In genomic region chr5:144156767-144157171, GRCh38 we compare ENCODE assay signal across 19 cellular contexts. TPM values are rescaled to one million over a fixed set of nuclear protein-coding genes. Genes with fewer than 3 reads are reported as not detected.
DNase-seq lines count a peak whose midpoint lies in the region; ATAC-seq and TF ChIP-seq lines count a peak whose summit lies in the region.
"Had no signal": no experiment of that assay in that cellular context is flagged by ENCODE, and none has a peak within 500 bp of the region (broad histone marks: within the 10 kb centered on the region; RNA-seq: fewer than 3 reads in every experiment).

No MANE protein-coding gene starts in this region.

- no peak overlapping the region for H4K91ac ChIP-seq in IMR-90 (ENCODE audit: insufficient read depth, low read depth, low read length)

- no TSS peak for BruUV-seq in IMR-90 (replicated peaks; lab: Mats Ljungman, UMichigan)

- no peaks in the 10 kb centered on the region for H3K27me3 Mint-ChIP-seq in CD4-positive, CD25-positive, alpha-beta regulatory T cell
- H3K27me3 Mint-ChIP-seq in chondrocyte (ENCODE audit: low read depth), result no peaks in the 10 kb centered on the region
- H3K27me3 Mint-ChIP-seq: activated CD4-positive, alpha-beta memory T cell treated with anti-CD3 and anti-CD28 coated beads for 36 hours; IgD-negative memory B cell had no signal

- WGBS in IMR-90 (ENCODE audit: extremely low coverage in 2 of 2, insufficient read length in 1 of 2), 2 experiments, result no CpG with 5 or more reads among the region's 2 CpGs
- WGBS in mesodermal cell (ENCODE audit: insufficient coverage in 2 of 2), 2 experiments, result 80 to 100% methylated on average over 1 to 2 of the region's 2 CpGs

- peaks cover 27% of the 10 kb centered on the region for H3K36me3 ChIP-seq in CD4-positive, CD25-positive, alpha-beta regulatory T cell (ENCODE audit: control insufficient read depth, insufficient read depth, low read length)
- H3K36me3 ChIP-seq in IMR-90 (ENCODE audit: control insufficient read depth, insufficient read depth, low read length) (peaks cover 9% of the 10 kb centered on the region), mesodermal cell (ENCODE audit: control insufficient read depth, insufficient read depth, low read length) (peaks cover 21% of the 10 kb centered on the region)

- H2AFZ ChIP-seq in IMR-90 (replicated peaks; ENCODE audit: low read length, poor library complexity), result no peak overlapping the region

- H2AK5ac ChIP-seq in IMR-90 (ENCODE audit: low read depth, low read length), result no peak overlapping the region

- peaks cover 14% of the 10 kb centered on the region for H3K36me3 Mint-ChIP-seq in CD4-positive, CD25-positive, alpha-beta regulatory T cell
- H3K36me3 Mint-ChIP-seq in chondrocyte (ENCODE audit: low read depth), result peaks cover 12% of the 10 kb centered on the region

- H3K4me2 ChIP-seq in IMR-90 (ENCODE audit: low read depth, low read length), result no peak overlapping the region

- TF ChIP-seq CTCF in IMR-90 (conservative IDR thresholded peaks at IDR 0.05; ENCODE audit: low read depth, low read length) (no peak), chondrocyte (IDR thresholded peaks at IDR 0.05) (no peak)

- H3K79me1 ChIP-seq in IMR-90 (ENCODE audit: low read depth in 1 of 2, low read length in 2 of 2), result peaks cover 6 to 10% of the 10 kb centered on the region in 2 experiments

- no peaks in the 10 kb centered on the region for H3K9me3 ChIP-seq in CD4-positive, CD25-positive, alpha-beta regulatory T cell (ENCODE audit: control insufficient read depth in 2 of 2, low read length in 2 of 2)
- no peaks in the 10 kb centered on the region for H3K9me3 ChIP-seq in IMR-90 (ENCODE audit: control insufficient read depth, insufficient read depth, low read length)
- H3K9me3 ChIP-seq in mesodermal cell (ENCODE audit: control insufficient read depth, low read length), result no peaks in the 10 kb centered on the region
- H3K9me3 ChIP-seq: neutrophil, thoracic aorta had no signal

- no peaks in the 10 kb centered on the region for H3K9me1 ChIP-seq in IMR-90 (ENCODE audit: insufficient read depth, low read length)

- no peak overlapping the region for H2AK9ac ChIP-seq in IMR-90 (replicated peaks; ENCODE audit: low read depth, low read length, poor library complexity)

- H3K4ac ChIP-seq in IMR-90 (ENCODE audit: low read depth, low read length), result no peak overlapping the region

- dilution Hi-C loops in IMR-90 (cut with HindIII; ENCODE audit: low sequenced_read_pairs, unreplicated experiment), result no loop called here

- no peak overlapping the region for H3K14ac ChIP-seq in IMR-90 (replicated peaks; ENCODE audit: low read depth, low read length)

- no peaks in the 10 kb centered on the region for H3K27me3 ChIP-seq in CD4-positive, CD25-positive, alpha-beta regulatory T cell (ENCODE audit: control insufficient read depth, insufficient read depth, low read length)
- H3K27me3 ChIP-seq in IMR-90 (ENCODE audit: control insufficient read depth, insufficient read depth, low read length), result no peaks in the 10 kb centered on the region
- H3K27me3 ChIP-seq: neutrophil had no signal

- peak overlapping the region; percentile 32 to 75 (median 67) for H3K27ac Mint-ChIP-seq in CD4-positive, CD25-positive, alpha-beta regulatory T cell
- peak overlapping the region; percentile 24 for H3K27ac Mint-ChIP-seq in chondrocyte (ENCODE audit: unreplicated experiment)
- H3K27ac Mint-ChIP-seq: activated CD4-positive, alpha-beta memory T cell treated with anti-CD3 and anti-CD28 coated beads for 36 hours; IgD-negative memory B cell had no signal

- H3K23ac ChIP-seq in IMR-90 (ENCODE audit: low read depth, low read length), result no peak overlapping the region

- H4K5ac ChIP-seq in IMR-90 (ENCODE audit: low read depth, low read length), result no peak overlapping the region

- H3K56ac ChIP-seq in IMR-90 (ENCODE audit: extremely low read depth, insufficient read depth, low read length), result no peak overlapping the region

- in situ Hi-C loops in IMR-90 (cut with MboI; ENCODE audit: low sequenced_read_pairs), result loop anchor here (25.0 kb wide), 1 partner anchor 1244 kb away; no protein-coding TSS in a partner anchor

- DNase-seq in CD4-positive, CD25-positive, alpha-beta regulatory T cell, result no peak
- DNase-seq in IMR-90, result peak; percentile 53
- DNase-seq in chondrocyte (ENCODE audit: low spot score), result no peak
- DNase-seq in NCI-H146 (lab: John Stamatoyannopoulos, UW), result no peak
- DNase-seq: activated CD4-positive, alpha-beta memory T cell treated with anti-CD3 and anti-CD28 coated beads for 36 hours; DMS153; midbrain; right cardiac atrium; RPMI8226; stimulated activated CD4-positive, alpha-beta T cell treated with anti-CD3 and anti-CD28 coated beads, Interleukin-4, amount 100 ng/mL, for 1 hour; WERI-Rb-1 had no signal

- no peak overlapping the region for H3K4me3 Mint-ChIP-seq in CD4-positive, CD25-positive, alpha-beta regulatory T cell
- no peak overlapping the region for H3K4me3 Mint-ChIP-seq in chondrocyte (ENCODE audit: unreplicated experiment)
- H3K4me3 Mint-ChIP-seq: activated CD4-positive, alpha-beta memory T cell treated with anti-CD3 and anti-CD28 coated beads for 36 hours; IgD-negative memory B cell had no signal

- no peak overlapping the region for H3K27ac ChIP-seq in CD4-positive, CD25-positive, alpha-beta regulatory T cell (ENCODE audit: insufficient read depth, low read length, poor library complexity, severe bottlenecking)
- H3K27ac ChIP-seq in IMR-90 (ENCODE audit: insufficient read depth, low read length), result no peak overlapping the region
- peak overlapping the region; percentile 13 for H3K27ac ChIP-seq in mesodermal cell (ENCODE audit: low read depth, low read length, severe bottlenecking)
- H3K27ac ChIP-seq: neutrophil, thoracic aorta, WERI-Rb-1 had no signal

- no peak overlapping the region for H2BK120ac ChIP-seq in IMR-90 (ENCODE audit: low read depth, low read length)

- peak overlapping the region; percentile 2 for H2BK5ac ChIP-seq in IMR-90 (ENCODE audit: low read depth, low read length, poor library complexity, severe bottlenecking)

- intact Hi-C loops in IMR-90 (cut with micrococcal nuclease), result no loop called here

- POLR2A ChIA-PET in IMR-90 (lab: Charles Lee; ENCODE audit: unreplicated experiment), result interaction anchor here (0.6 kb wide), 1 partner anchor 1100 kb away, joined by 3 read pairs; no protein-coding TSS in a partner anchor

- H3K9me3 Mint-ChIP-seq in CD4-positive, CD25-positive, alpha-beta regulatory T cell, result no peaks in the 10 kb centered on the region
- H3K9me3 Mint-ChIP-seq in chondrocyte (ENCODE audit: low read depth), result no peaks in the 10 kb centered on the region
- H3K9me3 Mint-ChIP-seq: activated CD4-positive, alpha-beta memory T cell treated with anti-CD3 and anti-CD28 coated beads for 36 hours; IgD-negative memory B cell had no signal

- no peaks in the 10 kb centered on the region for H4K20me1 ChIP-seq in IMR-90 (ENCODE audit: insufficient read depth, low read length)

- no peak overlapping the region for H4K8ac ChIP-seq in IMR-90 (ENCODE audit: low read depth in 2 of 2, low read length in 2 of 2)

- H3K4me1 ChIP-seq in CD4-positive, CD25-positive, alpha-beta regulatory T cell (ENCODE audit: control insufficient read depth, insufficient read depth, low read length, poor library complexity, severe bottlenecking), result no peaks in the 10 kb centered on the region
- H3K4me1 ChIP-seq in IMR-90 (ENCODE audit: control insufficient read depth, insufficient read depth, low read length) (peaks cover 2% of the 10 kb centered on the region), mesodermal cell (ENCODE audit: control insufficient read depth, insufficient read depth, low read length, poor library complexity, severe bottlenecking) (no peaks in the 10 kb centered on the region)

- no peak overlapping the region for H3K4me3 ChIP-seq in CD4-positive, CD25-positive, alpha-beta regulatory T cell (ENCODE audit: low read depth, low read length)
- H3K4me3 ChIP-seq in IMR-90 (ENCODE audit: insufficient read depth, low read depth, low read length) (no peak overlapping the region), mesodermal cell (ENCODE audit: extremely low read depth, insufficient read depth, low read length, poor library complexity, severe bottlenecking) (no peak overlapping the region)
- H3K4me3 ChIP-seq: thoracic aorta had no signal

- no peak overlapping the region for H2BK20ac ChIP-seq in IMR-90 (ENCODE audit: low read depth, low read length)

- no peak; the same call in 1 of the 2 replicates for TF ChIP-seq POLR2A in IMR-90 (IDR thresholded peaks at IDR 0.05; ENCODE audit: low read depth, low read length)

- CTCF ChIA-PET in IMR-90 (lab: Yijun Ruan, JAX), result interaction anchor here (0.6 kb wide), 2 partner anchors 903 to 945 kb away, joined by 3 to 4 read pairs; no protein-coding TSS in a partner anchor

- peaks cover 0 to 8% (median 5%) of the 10 kb centered on the region in 4 donors for H3K4me1 Mint-ChIP-seq in CD4-positive, CD25-positive, alpha-beta regulatory T cell
- peaks cover 4% of the 10 kb centered on the region for H3K4me1 Mint-ChIP-seq in chondrocyte (ENCODE audit: low read depth)
- H3K4me1 Mint-ChIP-seq: IgD-negative memory B cell had no signal

- no peak overlapping the region for H3K9ac ChIP-seq in IMR-90 (ENCODE audit: low read depth, low read length)

- H2BK15ac ChIP-seq in IMR-90 (ENCODE audit: low read depth, low read length), result no peak overlapping the region

- H3K18ac ChIP-seq in IMR-90 (ENCODE audit: low read depth, low read length), result no peak overlapping the region

- ATAC-seq in CD4-positive, CD25-positive, alpha-beta regulatory T cell (ENCODE audit: low read depth in 2 of 2), result no peak
- ATAC-seq in IMR-90 (ENCODE audit: low read depth), result peak; percentile 70
- ATAC-seq in HG02870 (IDR thresholded peaks at IDR 0.05; ENCODE audit: unreplicated experiment), result no peak
- ATAC-seq in HG03469 (IDR thresholded peaks at IDR 0.05; ENCODE audit: unreplicated experiment), result no peak
- no peak for ATAC-seq in GM21423 (IDR thresholded peaks at IDR 0.05; ENCODE audit: unreplicated experiment)
- ATAC-seq: HCT116, right cardiac atrium had no signal

- TF ChIP-seq RAD21 in IMR-90 (IDR thresholded peaks at IDR 0.05; ENCODE audit: low read length), result no peak

RNA-seq across cellular contexts. Expression of gene YIPF5, which starts 13.7 kb away (rescaled TPM):
- total RNA-seq in CD4-positive, CD25-positive, alpha-beta regulatory T cell, result 45.4 TPM
- polyA plus RNA-seq in CD4-positive, CD25-positive, alpha-beta regulatory T cell, result 100 to 1,000 TPM in 1 of 4 donors, 10 to 100 TPM in 3; 63.6 to 104 (median 75.8) TPM
- total RNA-seq in IMR-90 (2012; rRNA removed), result 172 and 192 TPM in 2 replicates
- polyA plus RNA-seq in IMR-90 (2012; rRNA removed), result 60.0 and 64.4 TPM in 2 replicates
- polyA plus RNA-seq in IMR-90 (2012; cell fraction: cytosol; rRNA removed), result 18.6 and 23.5 TPM in 2 replicates
- 7.8 and 42.5 TPM in 2 replicates for polyA plus RNA-seq in IMR-90 (2012; cell fraction: nucleus; rRNA removed; ENCODE audit: low replicate concordance)
- 101 to 119 TPM (median 113 TPM) in 3 replicates for total RNA-seq in chondrocyte
- polyA plus RNA-seq in mesodermal cell (2013, experiment 1 of 2), result 66.2 TPM
- 61.5 TPM for polyA plus RNA-seq in mesodermal cell (2013, experiment 2 of 2)

RNA-seq across cellular contexts. Expression of gene KCTD16, which starts 13.9 kb away (rescaled TPM):
- not detected for total RNA-seq in CD4-positive, CD25-positive, alpha-beta regulatory T cell
- under 1 TPM in 1 of 4 donors, not detected in 3; 0.44 TPM for polyA plus RNA-seq in CD4-positive, CD25-positive, alpha-beta regulatory T cell
- total RNA-seq in IMR-90 (2012; rRNA removed) (1.1 and 1.4 TPM in 2 replicates), chondrocyte (0.48 to 1.5 TPM (median 1.3 TPM) in 3 replicates)
- polyA plus RNA-seq in IMR-90 (2012; rRNA removed), result 0.40 and 0.43 TPM in 2 replicates
- 0.14 and 0.21 TPM in 2 replicates for polyA plus RNA-seq in IMR-90 (2012; cell fraction: cytosol; rRNA removed)
- 0.16 and 0.54 TPM in 2 replicates for polyA plus RNA-seq in IMR-90 (2012; cell fraction: nucleus; rRNA removed; ENCODE audit: low replicate concordance)
- polyA plus RNA-seq in mesodermal cell (2013, experiment 1 of 2), result 0.77 TPM
- 1.2 TPM for polyA plus RNA-seq in mesodermal cell (2013, experiment 2 of 2)
- polyA plus RNA-seq: IgD-negative memory B cell had no signal
